Comparison of ENCODE assay signal across 7 cellular contexts in the genomic region with DNA sequence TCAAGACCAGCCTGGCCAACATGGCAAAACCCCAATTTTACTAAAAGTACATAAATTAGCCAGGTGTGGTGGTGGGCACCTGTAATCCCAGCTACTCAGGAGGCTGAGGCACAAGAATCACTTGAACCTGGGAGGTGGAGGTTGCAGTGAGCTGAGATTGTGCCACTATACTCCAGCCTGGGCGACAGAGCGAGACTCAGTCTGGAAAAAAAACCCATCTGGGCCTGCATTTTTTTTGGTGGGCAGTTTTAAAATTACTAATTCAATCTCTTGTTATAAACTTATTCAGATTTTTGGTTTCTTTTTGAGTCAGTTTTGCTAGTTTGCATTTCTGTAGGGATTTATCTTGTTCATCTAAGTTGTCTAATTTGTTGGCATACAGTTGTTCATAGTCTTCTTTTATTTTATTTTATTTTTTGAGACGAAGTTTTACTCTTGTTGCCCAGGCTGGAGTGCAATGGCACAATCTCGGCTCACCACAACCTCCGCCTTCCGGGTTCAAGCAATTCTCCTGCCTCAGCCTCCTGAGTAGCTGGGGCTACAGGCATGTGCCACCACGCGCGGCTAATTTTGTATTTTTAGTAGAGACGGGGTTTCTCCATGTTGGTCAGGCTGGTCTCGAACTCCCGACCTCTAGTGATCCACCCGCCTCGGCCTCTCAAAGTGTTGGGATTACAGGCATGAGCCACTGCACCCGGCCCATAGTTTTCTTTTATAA. TPM values are rescaled to one million over a fixed set of nuclear protein-coding genes. Genes with fewer than 3 reads are reported as not detected.
A peak's percentile ranks its signal among the peaks of the same experiment; 100 is the strongest.
DNase-seq lines count a peak whose midpoint lies in the region; ATAC-seq and TF ChIP-seq lines count a peak whose summit lies in the region.
"Not testable (repeated sequence)": the region's sequence is repeated elsewhere in the genome, so short reads cannot be mapped to it uniquely, and the experiment has no call there.

No MANE protein-coding gene starts in this region.

- not testable (repeated sequence) for H3K27me3 ChIP-seq in BLaER1 treated with 17β-estradiol and CSF1 and Interleukin-3, amounts not matched to agents 10 nM and 100 nM; HL-60 (ENCODE audit: insufficient read depth, poor library complexity, severe bottlenecking)

- H3K4me2 ChIP-seq in BLaER1 treated with 17β-estradiol and CSF1 and Interleukin-3, amounts not matched to agents 10 nM and 100 nM: 0 out of 22 replicates have a peak overlapping the region, but pooled peaks of 1 of the 11 experiments have one; percentile 26

- H3K27ac Mint-ChIP-seq in activated B cell treated with CpG ODN at 0.5 μM for 24 hours: peak overlapping the region; percentile 85
- H3K27ac Mint-ChIP-seq in central memory CD8-positive, alpha-beta T cell (ENCODE audit: low read depth): peak overlapping the region; percentile 0

- POLR2A ChIA-PET in activated B cell treated with CpG ODN at 0.5 μM for 24 hours (lab: Charles Lee): interaction anchor here (1.6 kb wide), 1 partner anchor 10 kb away, joined by 4 read pairs; the partner anchor contains the start of gene ANKRD13A

- intact Hi-C loops in activated B cell treated with CpG ODN at 0.5 μM for 24 hours (cut with micrococcal nuclease): not testable (repeated sequence)

- H3K36me3 Mint-ChIP-seq in activated B cell treated with CpG ODN at 0.5 μM for 24 hours (ENCODE audit: low read depth): peaks cover 32% of the 10 kb centered on the region
- peaks cover 25% of the 10 kb centered on the region for H3K36me3 Mint-ChIP-seq in central memory CD8-positive, alpha-beta T cell (ENCODE audit: insufficient read depth)

- ATAC-seq in activated B cell treated with CpG ODN at 0.5 μM for 24 hours (ENCODE audit: low read depth); central memory CD8-positive, alpha-beta T cell (replicated peaks; ENCODE audit: extremely low read depth, poor library complexity, severe bottlenecking): not testable (repeated sequence)

- H3K36me3 ChIP-seq in BLaER1 treated with 17β-estradiol and CSF1 and Interleukin-3, amounts not matched to agents 10 nM and 100 nM: peaks cover 18 to 67% (median 38%) of the 10 kb centered on the region in 11 experiments

- not testable (repeated sequence) for DNase-seq in HL-60 (ENCODE audit: low read depth in 1 of 2, low spot score in 1 of 2); activated B cell treated with CpG ODN at 0.5 μM for 24 hours; central memory CD8-positive, alpha-beta T cell (ENCODE audit: low spot score in 2 of 2)
- peak; percentile 57 for DNase-seq in activated CD8-positive, alpha-beta memory T cell treated with anti-CD3 and anti-CD28 coated beads for 24 hours
- peak; percentile 34 for DNase-seq in activated naive CD4-positive, alpha-beta T cell treated with Interleukin-2 at 50 U/mL for 16 hours
- DNase-seq in stimulated activated CD4-positive, alpha-beta T cell treated with anti-CD3 and anti-CD28 coated beads, Interleukin-1b, Interleukin-23, amount 100 ng/mL, for 48 hours: peak; percentile 27

- not testable (repeated sequence) for TF ChIP-seq CTCF in HL-60 (IDR thresholded peaks at IDR 0.05; ENCODE audit: insufficient read depth, low read length); activated B cell treated with CpG ODN at 0.5 μM for 24 hours (IDR thresholded peaks at IDR 0.05)

- peaks cover 0 to 16% (median under 1%) of the 10 kb centered on the region in 11 experiments; a peak in 4 of 22 replicates for H4K20me1 ChIP-seq in BLaER1 treated with 17β-estradiol and CSF1 and Interleukin-3, amounts not matched to agents 10 nM and 100 nM

- H3K9ac ChIP-seq in BLaER1 treated with 17β-estradiol and CSF1 and Interleukin-3, amounts not matched to agents 10 nM and 100 nM: not testable (repeated sequence)

- not testable (repeated sequence) for H3K4me3 ChIP-seq in BLaER1 treated with 17β-estradiol and CSF1 and Interleukin-3, amounts not matched to agents 10 nM and 100 nM; HL-60 (replicated peaks; ENCODE audit: insufficient read depth, low read length)

- peak overlapping the region; percentile 59 for H3K4me3 Mint-ChIP-seq in activated B cell treated with CpG ODN at 0.5 μM for 24 hours
- H3K4me3 Mint-ChIP-seq in central memory CD8-positive, alpha-beta T cell: peak overlapping the region; percentile 49

- CTCF ChIA-PET in activated B cell treated with CpG ODN at 0.5 μM for 24 hours (lab: Charles Lee): interaction anchor here (0.7 kb wide), 1 partner anchor 8 kb away, joined by 3 read pairs; no protein-coding TSS in a partner anchor

- not testable (repeated sequence) for H3K9me3 Mint-ChIP-seq in activated B cell treated with CpG ODN at 0.5 μM for 24 hours; central memory CD8-positive, alpha-beta T cell

- H3K27ac ChIP-seq in BLaER1 treated with 17β-estradiol and CSF1 and Interleukin-3, amounts not matched to agents 10 nM and 100 nM: peak overlapping the region in 8 of 11 experiments; percentile 22 to 90 (median 50); a peak in 12 of 22 replicates
- peak overlapping the region; percentile 59; the same call in 1 of the 2 replicates for H3K27ac ChIP-seq in HL-60 (replicated peaks)

- peaks cover 93% of the 10 kb centered on the region for H3K4me1 Mint-ChIP-seq in activated B cell treated with CpG ODN at 0.5 μM for 24 hours
- H3K4me1 Mint-ChIP-seq in central memory CD8-positive, alpha-beta T cell: peaks cover 56% of the 10 kb centered on the region

- not testable (repeated sequence) for H3K27me3 Mint-ChIP-seq in activated B cell treated with CpG ODN at 0.5 μM for 24 hours; central memory CD8-positive, alpha-beta T cell

- H3K4me1 ChIP-seq in BLaER1 treated with 17β-estradiol and CSF1 and Interleukin-3, amounts not matched to agents 10 nM and 100 nM: peaks cover 22 to 46% (median 28%) of the 10 kb centered on the region in 10 experiments

- H3K9me3 ChIP-seq in BLaER1 treated with 17β-estradiol and CSF1 and Interleukin-3, amounts not matched to agents 10 nM and 100 nM (replicated peaks in 1 of 11): peaks cover 0 to 33% (median 23%) of the 10 kb centered on the region in 11 experiments; a peak in 14 of 22 replicates

RNA-seq across cellular contexts. Expression of gene ANKRD13A, which starts 9.6 kb away (rescaled TPM):
- total RNA-seq in activated B cell treated with CpG ODN at 0.5 μM for 24 hours: 121 and 135 TPM in 2 replicates

RNA-seq across cellular contexts. Expression of gene GIT2, which starts 12.7 kb away (rescaled TPM):
- 89.2 and 107 TPM in 2 replicates for total RNA-seq in activated B cell treated with CpG ODN at 0.5 μM for 24 hours

RNA-seq across cellular contexts. Expression of gene C12orf76, which starts 39.5 kb away (rescaled TPM):
- 20.5 and 24.8 TPM in 2 replicates for total RNA-seq in activated B cell treated with CpG ODN at 0.5 μM for 24 hours
